1 cellular context compared by ENCODE assay signal in genomic region chr16:15442029-15442649, GRCh38. TPM values are rescaled to one million over a fixed set of nuclear protein-coding genes. Genes with fewer than 3 reads are reported as not detected.
"Had no signal": no experiment of that assay in that cellular context is flagged by ENCODE, and none has a peak within 500 bp of the region (broad histone marks: within the 10 kb centered on the region; RNA-seq: fewer than 3 reads in every experiment).

No MANE protein-coding gene starts in this region.

RNA-seq across cellular contexts. Expression of gene MPV17L, which starts 46.6 kb away (rescaled TPM):
- polyA plus RNA-seq: naive thymus-derived CD4-positive, alpha-beta T cell had no signal
